8 cellular contexts compared by ENCODE assay signal in genomic region chr6:55985309-55985708, GRCh38.
"Had no signal": no experiment of that assay in that cellular context is flagged by ENCODE, and none has a peak within 500 bp of the region (broad histone marks: within the 10 kb centered on the region; RNA-seq: fewer than 3 reads in every experiment).

No MANE protein-coding gene starts in this region.

- ATAC-seq: GM12878 had no signal

- H3K4me3 ChIP-seq: GM12878 had no signal

- FAIRE-seq: G401.6, GM12878, GM12891, GM12892, GM18507, GM19239 had no signal

- DNase-seq: GDM1, GF-D8 had no signal
